8 cellular contexts compared by ENCODE assay signal in genomic region chr3:197664423-197665141, GRCh38.
DNase-seq lines count a peak whose midpoint lies in the region; ATAC-seq and TF ChIP-seq lines count a peak whose summit lies in the region.
"Not testable (repeated sequence)": the region's sequence is repeated elsewhere in the genome, so short reads cannot be mapped to it uniquely, and the experiment has no call there.

No MANE protein-coding gene starts in this region.

- H2BK120ac ChIP-seq in IMR-90 (ENCODE audit: low read depth, low read length) = not testable (repeated sequence)

- not testable (repeated sequence) for H2BK20ac ChIP-seq in IMR-90 (ENCODE audit: low read depth, low read length)

- not testable (repeated sequence) for H3K9ac ChIP-seq in IMR-90 (ENCODE audit: low read depth, low read length)

- not testable (repeated sequence) for H2BK5ac ChIP-seq in IMR-90 (ENCODE audit: low read depth, low read length, poor library complexity, severe bottlenecking)

- not testable (repeated sequence) for H4K91ac ChIP-seq in IMR-90 (ENCODE audit: insufficient read depth, low read depth, low read length)

- not testable (repeated sequence) for H3K27me3 ChIP-seq in IMR-90 (ENCODE audit: control insufficient read depth, insufficient read depth, low read length)

- not testable (repeated sequence) for H2AK5ac ChIP-seq in IMR-90 (ENCODE audit: low read depth, low read length)

- not testable (repeated sequence) for H4K8ac ChIP-seq in IMR-90 (ENCODE audit: low read depth in 2 of 2, low read length in 2 of 2)

- not testable (repeated sequence) for H2AFZ ChIP-seq in IMR-90 (replicated peaks; ENCODE audit: low read length, poor library complexity)

- not testable (repeated sequence) for H3K18ac ChIP-seq in IMR-90 (ENCODE audit: low read depth, low read length)

- not testable (repeated sequence) for TF ChIP-seq RAD21 in IMR-90 (IDR thresholded peaks at IDR 0.05; ENCODE audit: low read length)

- not testable (repeated sequence) for H4K5ac ChIP-seq in IMR-90 (ENCODE audit: low read depth, low read length)

- not testable (repeated sequence) for H3K56ac ChIP-seq in IMR-90 (ENCODE audit: extremely low read depth, insufficient read depth, low read length)

- H2BK15ac ChIP-seq in IMR-90 (ENCODE audit: low read depth, low read length) = not testable (repeated sequence)

- H3K79me1 ChIP-seq in IMR-90 (ENCODE audit: low read depth in 1 of 2, low read length in 2 of 2) = not testable (repeated sequence)

- in situ Hi-C loops in IMR-90 (cut with MboI; ENCODE audit: low sequenced_read_pairs) = not testable (repeated sequence)

- intact Hi-C loops in IMR-90 (cut with micrococcal nuclease); lower leg skin (cut with DNase I; ENCODE audit: low total_unique reads): not testable (repeated sequence)

- 10% methylated on average over 6 of the region's 29 CpGs; no CpG with 5 or more reads in 1 of the 2 experiments for WGBS in IMR-90 (ENCODE audit: extremely low coverage in 2 of 2, insufficient read length in 1 of 2), 2 experiments
- 0% methylated on average over 18 to 24 of the region's 29 CpGs for WGBS in lower leg skin, 2 donors

- not testable (repeated sequence) for BruUV-seq in IMR-90 (replicated peaks; lab: Mats Ljungman, UMichigan)

- H3K4ac ChIP-seq in IMR-90 (ENCODE audit: low read depth, low read length) = not testable (repeated sequence)

- H3K4me1 ChIP-seq in IMR-90 (ENCODE audit: control insufficient read depth, insufficient read depth, low read length) = not testable (repeated sequence)

- CTCF ChIA-PET in IMR-90 (lab: Yijun Ruan, JAX) = not testable (repeated sequence)

- not testable (repeated sequence) for H2AK9ac ChIP-seq in IMR-90 (replicated peaks; ENCODE audit: low read depth, low read length, poor library complexity)

- H3K9me3 ChIP-seq in IMR-90 (ENCODE audit: control insufficient read depth, insufficient read depth, low read length) = not testable (repeated sequence)

- not testable (repeated sequence) for TF ChIP-seq POLR2A in IMR-90 (IDR thresholded peaks at IDR 0.05; ENCODE audit: low read depth, low read length); lower leg skin (IDR thresholded peaks at IDR 0.05)

- peak overlapping the region; percentile 39 for H3K4me3 ChIP-seq in AG10803 (ENCODE audit: low read length)
- H3K4me3 ChIP-seq in IMR-90 (ENCODE audit: insufficient read depth, low read depth, low read length) = peak overlapping the region; percentile 10; the same call in 1 of the 2 replicates
- peak overlapping the region; percentile 22 for H3K4me3 ChIP-seq in choroid plexus epithelial cell (ENCODE audit: low read depth, low read length)
- peak overlapping the region; percentile 6 for H3K4me3 ChIP-seq in lower leg skin (ENCODE audit: low read depth, poor library complexity, severe bottlenecking)

- TF ChIP-seq CTCF in AG10803 (conservative IDR thresholded peaks at IDR 0.05; ENCODE audit: low read length); IMR-90 (conservative IDR thresholded peaks at IDR 0.05; ENCODE audit: low read depth, low read length); choroid plexus epithelial cell (conservative IDR thresholded peaks at IDR 0.05; ENCODE audit: low read depth, low read length); lower leg skin (IDR thresholded peaks at IDR 0.05): not testable (repeated sequence)

- not testable (repeated sequence) for DNase-seq in AG10803 (ENCODE audit: low read depth); IMR-90; choroid plexus epithelial cell (ENCODE audit: low read depth); lower leg skin (ENCODE audit: low spot score in 2 of 2)
- peak; percentile 89 for DNase-seq in activated CD8-positive, alpha-beta memory T cell treated with anti-CD3 and anti-CD28 coated beads for 24 hours
- peak; percentile 6 to 19 for DNase-seq in stimulated activated CD4-positive, alpha-beta T cell treated with anti-CD3 and anti-CD28 coated beads, Interleukin-1b, Interleukin-23, amount 100 ng/mL, for 4 hours (ENCODE audit: low read depth in 2 of 2)

- H3K36me3 ChIP-seq in IMR-90 (ENCODE audit: control insufficient read depth, insufficient read depth, low read length) = not testable (repeated sequence)

- not testable (repeated sequence) for H3K9me1 ChIP-seq in IMR-90 (ENCODE audit: insufficient read depth, low read length)

- ATAC-seq in GM19324 (IDR thresholded peaks at IDR 0.05; ENCODE audit: low FRiP score, unreplicated experiment) = peak; percentile 46
- ATAC-seq in HG02798 (IDR thresholded peaks at IDR 0.05; ENCODE audit: poor library complexity, unreplicated experiment) = peak; percentile 40
- ATAC-seq in IMR-90 (ENCODE audit: low read depth) = peak; percentile 70

- H3K4me2 ChIP-seq in IMR-90 (ENCODE audit: low read depth, low read length) = peak overlapping the region; percentile 13; the same call in 1 of the 2 replicates

- not testable (repeated sequence) for H3K23ac ChIP-seq in IMR-90 (ENCODE audit: low read depth, low read length)

- H3K14ac ChIP-seq in IMR-90 (replicated peaks; ENCODE audit: low read depth, low read length) = not testable (repeated sequence)

- dilution Hi-C loops in IMR-90 (cut with HindIII; ENCODE audit: low sequenced_read_pairs, unreplicated experiment) = not testable (repeated sequence)

- not testable (repeated sequence) for H3K27ac ChIP-seq in IMR-90 (ENCODE audit: insufficient read depth, low read length)

- POLR2A ChIA-PET in IMR-90 (lab: Charles Lee; ENCODE audit: unreplicated experiment) = not testable (repeated sequence)

- not testable (repeated sequence) for H4K20me1 ChIP-seq in IMR-90 (ENCODE audit: insufficient read depth, low read length)
